In the genomic region with DNA sequence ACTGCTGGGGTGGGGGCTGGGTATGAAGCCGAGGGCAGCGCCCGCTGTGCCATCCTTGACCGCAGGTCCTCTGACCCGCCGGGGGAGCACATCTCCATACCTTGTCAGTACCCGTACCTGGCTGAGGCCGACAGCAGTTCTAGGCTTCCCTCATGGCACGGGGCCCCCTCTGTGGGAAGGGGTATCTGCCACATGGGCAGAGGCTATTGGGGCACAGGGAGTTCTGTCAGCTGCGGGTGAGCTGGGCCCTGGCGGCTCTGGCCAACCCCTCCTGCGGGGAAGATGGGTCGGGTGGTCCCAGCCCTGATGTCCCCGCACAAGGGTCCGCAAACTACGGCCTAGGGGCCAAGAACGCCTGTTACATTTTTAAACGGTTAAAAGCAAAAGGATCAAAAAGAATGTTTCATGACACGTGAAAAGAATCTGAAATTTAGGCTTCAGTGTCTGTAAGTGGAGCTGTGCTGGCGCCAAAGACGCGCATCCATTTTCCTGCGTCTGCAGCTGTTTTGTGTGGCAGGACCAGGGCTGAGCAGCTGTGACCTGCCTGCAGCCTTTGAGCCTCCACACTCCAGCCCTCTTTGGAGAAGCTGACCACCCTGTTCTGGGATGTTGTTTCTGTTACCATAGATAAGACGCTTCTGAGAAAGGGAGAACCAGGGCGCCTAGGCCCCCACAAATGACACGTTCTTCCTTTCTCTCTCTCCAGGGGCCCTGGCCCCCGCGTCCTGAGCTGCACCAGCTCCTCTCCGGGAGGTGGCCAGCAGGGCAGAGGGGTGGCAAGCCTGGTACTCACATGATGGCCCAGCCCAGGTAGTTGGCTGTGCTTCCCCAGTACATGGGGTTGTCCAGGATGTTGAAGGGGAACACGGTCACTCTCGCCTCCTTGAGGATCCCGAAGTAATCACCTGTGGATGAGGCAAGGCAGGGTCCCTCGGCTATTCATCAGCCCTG, we compare ENCODE assay signal across 1 cellular context.
TF ChIP-seq lines count a peak whose summit lies in the region.

No MANE protein-coding gene starts in this region.

TF ChIP-seq in SK-N-SH treated with all-trans-retinoic acid at 6 μM for 48 hours, 23 proteins besides CTCF, POLR2A, EP300 and RAD21 (continued from another document):
- TF ChIP-seq, protein P1, sequence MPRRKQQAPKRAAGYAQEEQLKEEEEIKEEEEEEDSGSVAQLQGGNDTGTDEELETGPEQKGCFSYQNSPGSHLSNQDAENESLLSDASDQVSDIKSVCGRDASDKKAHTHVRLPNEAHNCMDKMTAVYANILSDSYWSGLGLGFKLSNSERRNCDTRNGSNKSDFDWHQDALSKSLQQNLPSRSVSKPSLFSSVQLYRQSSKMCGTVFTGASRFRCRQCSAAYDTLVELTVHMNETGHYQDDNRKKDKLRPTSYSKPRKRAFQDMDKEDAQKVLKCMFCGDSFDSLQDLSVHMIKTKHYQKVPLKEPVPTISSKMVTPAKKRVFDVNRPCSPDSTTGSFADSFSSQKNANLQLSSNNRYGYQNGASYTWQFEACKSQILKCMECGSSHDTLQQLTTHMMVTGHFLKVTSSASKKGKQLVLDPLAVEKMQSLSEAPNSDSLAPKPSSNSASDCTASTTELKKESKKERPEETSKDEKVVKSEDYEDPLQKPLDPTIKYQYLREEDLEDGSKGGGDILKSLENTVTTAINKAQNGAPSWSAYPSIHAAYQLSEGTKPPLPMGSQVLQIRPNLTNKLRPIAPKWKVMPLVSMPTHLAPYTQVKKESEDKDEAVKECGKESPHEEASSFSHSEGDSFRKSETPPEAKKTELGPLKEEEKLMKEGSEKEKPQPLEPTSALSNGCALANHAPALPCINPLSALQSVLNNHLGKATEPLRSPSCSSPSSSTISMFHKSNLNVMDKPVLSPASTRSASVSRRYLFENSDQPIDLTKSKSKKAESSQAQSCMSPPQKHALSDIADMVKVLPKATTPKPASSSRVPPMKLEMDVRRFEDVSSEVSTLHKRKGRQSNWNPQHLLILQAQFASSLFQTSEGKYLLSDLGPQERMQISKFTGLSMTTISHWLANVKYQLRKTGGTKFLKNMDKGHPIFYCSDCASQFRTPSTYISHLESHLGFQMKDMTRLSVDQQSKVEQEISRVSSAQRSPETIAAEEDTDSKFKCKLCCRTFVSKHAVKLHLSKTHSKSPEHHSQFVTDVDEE (CRISPR knock-in tag; IDR thresholded peaks at IDR 0.05): no peak
- TF ChIP-seq BACH2 (CRISPR knock-in tag; IDR thresholded peaks at IDR 0.05; ENCODE audit: borderline replicate concordance): no peak
- no peak for TF ChIP-seq ESRRG (CRISPR knock-in tag; IDR thresholded peaks at IDR 0.05)
- no peak for TF ChIP-seq PPARA (CRISPR knock-in tag; IDR thresholded peaks at IDR 0.05; ENCODE audit: borderline replicate concordance)
- TF ChIP-seq, protein P2, sequence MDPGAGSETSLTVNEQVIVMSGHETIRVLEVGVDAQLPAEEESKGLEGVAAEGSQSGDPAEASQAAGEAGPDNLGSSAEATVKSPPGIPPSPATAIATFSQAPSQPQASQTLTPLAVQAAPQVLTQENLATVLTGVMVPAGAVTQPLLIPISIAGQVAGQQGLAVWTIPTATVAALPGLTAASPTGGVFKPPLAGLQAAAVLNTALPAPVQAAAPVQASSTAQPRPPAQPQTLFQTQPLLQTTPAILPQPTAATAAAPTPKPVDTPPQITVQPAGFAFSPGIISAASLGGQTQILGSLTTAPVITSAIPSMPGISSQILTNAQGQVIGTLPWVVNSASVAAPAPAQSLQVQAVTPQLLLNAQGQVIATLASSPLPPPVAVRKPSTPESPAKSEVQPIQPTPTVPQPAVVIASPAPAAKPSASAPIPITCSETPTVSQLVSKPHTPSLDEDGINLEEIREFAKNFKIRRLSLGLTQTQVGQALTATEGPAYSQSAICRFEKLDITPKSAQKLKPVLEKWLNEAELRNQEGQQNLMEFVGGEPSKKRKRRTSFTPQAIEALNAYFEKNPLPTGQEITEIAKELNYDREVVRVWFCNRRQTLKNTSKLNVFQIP (CRISPR knock-in tag; IDR thresholded peaks at IDR 0.05; ENCODE audit: borderline replicate concordance, low read depth): no peak
- no peak for TF ChIP-seq ZFP3 (CRISPR knock-in tag; IDR thresholded peaks at IDR 0.05)
- no peak for TF ChIP-seq SNAI2 (CRISPR knock-in tag; IDR thresholded peaks at IDR 0.05)
- no peak for TF ChIP-seq ZFP30 (CRISPR knock-in tag; IDR thresholded peaks at IDR 0.05)
